14 cellular contexts compared by ENCODE assay signal in the genomic region with DNA sequence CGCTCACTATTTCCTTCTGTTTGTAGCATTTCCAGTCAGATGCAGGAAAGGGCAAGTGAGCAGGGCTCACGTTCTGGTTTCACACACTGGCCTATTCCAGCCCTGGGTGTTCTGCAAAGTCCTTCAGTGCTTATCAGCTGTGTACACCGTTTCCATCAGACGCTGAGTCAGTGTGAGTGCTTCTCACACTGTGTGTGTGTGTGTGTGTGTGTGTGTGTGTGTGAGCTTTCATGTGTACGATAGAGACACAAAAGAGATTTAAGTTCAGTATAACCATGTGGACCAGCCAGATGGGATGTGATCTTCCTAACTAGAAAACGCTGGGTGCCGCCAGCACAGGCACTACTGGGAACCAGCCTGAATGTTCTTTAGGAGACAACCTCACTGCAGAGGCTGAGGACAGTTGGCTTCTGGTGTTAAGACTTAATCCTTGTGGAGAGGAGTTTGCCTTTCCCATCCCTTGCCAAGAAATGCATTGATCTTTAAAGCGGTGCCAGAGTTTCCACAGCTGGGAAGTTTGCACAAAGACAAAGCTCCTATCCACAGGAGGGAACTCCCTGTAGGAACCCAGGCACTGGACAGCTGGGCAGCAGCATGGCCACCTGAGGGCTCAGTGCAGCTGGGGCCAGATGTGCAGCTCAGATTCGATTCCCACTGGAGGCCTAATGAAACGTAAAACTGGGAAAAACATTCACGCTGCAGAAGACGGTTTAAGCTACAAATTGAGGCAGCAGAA. TPM values are rescaled to one million over a fixed set of nuclear protein-coding genes. Genes with fewer than 3 reads are reported as not detected.
DNase-seq lines count a peak whose midpoint lies in the region; ATAC-seq and TF ChIP-seq lines count a peak whose summit lies in the region.
"Had no signal": no experiment of that assay in that cellular context is flagged by ENCODE, and none has a peak within 500 bp of the region (broad histone marks: within the 10 kb centered on the region; RNA-seq: fewer than 3 reads in every experiment).

No MANE protein-coding gene starts in this region.

- H3K4me1 ChIP-seq in liver (ENCODE audit: control insufficient read depth in 4 of 4, insufficient read depth in 4 of 4, low read length in 3 of 4): peaks cover 0 to 13% (median 4%) of the 10 kb centered on the region in 4 donors

- peak in 1 of 2 donors; percentile 31 for TF ChIP-seq RAD21 in liver (IDR thresholded peaks at IDR 0.05)

- no peaks in the 10 kb centered on the region for H3K9me3 Mint-ChIP-seq in CD4-positive, alpha-beta T cell
- H3K9me3 Mint-ChIP-seq: dendritic cell treated with granulocyte-macrophage colony-stimulating factor and Interleukin-4, amounts not matched to agents 40 ng/mL and 50 ng/mL, for 4 days; nephron progenitor cell; T-helper 1 cell treated with Interleukin-12 subunit alpha and Interleukin-12 subunit beta and Interleukin-4 antibody, amounts not matched to agents 30 μg/mL and 1 μg/mL, for 36 hours had no signal

- WGBS in liver: 47% methylated on average over 12 of the region's 12 CpGs

- intact Hi-C loops in CD4-positive, alpha-beta T cell (cut with DNase I, micrococcal nuclease): loop anchor here (5.0 to 10.0 kb wide), 3 partner anchors 628 to 1331 kb away; a partner anchor contains a TSS
- intact Hi-C loops in posterior vena cava (cut with DNase I): loop anchor here in 1 of 2 donors (5.0 kb wide), 1 partner anchor 238 kb away; no protein-coding TSS in a partner anchor

- peaks cover 16% of the 10 kb centered on the region for H3K4me1 Mint-ChIP-seq in CD4-positive, alpha-beta T cell (ENCODE audit: low read depth)

- H3K27ac Mint-ChIP-seq in CD4-positive, alpha-beta T cell: no peak overlapping the region
- H3K27ac Mint-ChIP-seq: dendritic cell treated with granulocyte-macrophage colony-stimulating factor and Interleukin-4, amounts not matched to agents 40 ng/mL and 50 ng/mL, for 4 days; nephron progenitor cell; T-helper 1 cell treated with Interleukin-12 subunit alpha and Interleukin-12 subunit beta and Interleukin-4 antibody, amounts not matched to agents 30 μg/mL and 1 μg/mL, for 36 hours had no signal

- no peak overlapping the region for H3K27ac ChIP-seq in liver (ENCODE audit: low read depth in 1 of 2, low read length in 2 of 2)
- no peak overlapping the region for H3K27ac ChIP-seq in CD4-positive, alpha-beta T cell (ENCODE audit: low read depth, low read length)
- H3K27ac ChIP-seq: thoracic aorta had no signal

- H3K4me3 Mint-ChIP-seq in CD4-positive, alpha-beta T cell: no peak overlapping the region
- H3K4me3 Mint-ChIP-seq: dendritic cell treated with granulocyte-macrophage colony-stimulating factor and Interleukin-4, amounts not matched to agents 40 ng/mL and 50 ng/mL, for 4 days; nephron progenitor cell; T-helper 1 cell treated with Interleukin-12 subunit alpha and Interleukin-12 subunit beta and Interleukin-4 antibody, amounts not matched to agents 30 μg/mL and 1 μg/mL, for 36 hours had no signal

- no peaks in the 10 kb centered on the region for H3K27me3 ChIP-seq in liver (ENCODE audit: control insufficient read depth in 4 of 4, insufficient read depth in 4 of 4, low read length in 3 of 4)
- peaks cover 5% of the 10 kb centered on the region for H3K27me3 ChIP-seq in CD4-positive, alpha-beta T cell (ENCODE audit: control insufficient read depth, insufficient read depth, low read length)

- H3K36me3 Mint-ChIP-seq in CD4-positive, alpha-beta T cell (ENCODE audit: low read depth): peaks cover 6% of the 10 kb centered on the region

- CTCF ChIA-PET in CD4-positive, alpha-beta T cell (lab: Charles Lee): interaction anchor here (1.0 to 1.5 kb wide), 4 partner anchors 84 to 247 kb away, joined by 3 to 4 read pairs (median 3); no protein-coding TSS in a partner anchor

- H3K36me3 ChIP-seq in liver (ENCODE audit: control insufficient read depth in 4 of 4, insufficient read depth in 3 of 4, low read depth in 1 of 4, low read length in 3 of 4): no peaks in the 10 kb centered on the region
- H3K36me3 ChIP-seq: thoracic aorta had no signal

- H3K27me3 Mint-ChIP-seq in CD4-positive, alpha-beta T cell: peaks cover 20% of the 10 kb centered on the region

- no peak for TF ChIP-seq CTCF in cardiac fibroblast (IDR thresholded peaks at IDR 0.05; ENCODE audit: low read depth, low read length)
- TF ChIP-seq CTCF in liver (IDR thresholded peaks at IDR 0.05; ENCODE audit: low read depth, low read length, missing input control): no peak
- TF ChIP-seq CTCF in CD4-positive, alpha-beta T cell (IDR thresholded peaks at IDR 0.05): no peak

- POLR2A ChIA-PET in CD4-positive, alpha-beta T cell (lab: Charles Lee): no interaction called here

- DNase-seq in DMS79 treated with DMSO at 0.1 percent for 48 hours (lab: John Stamatoyannopoulos, UW): peak; percentile 21
- peak; percentile 54 for DNase-seq in NCI-H2227 (lab: John Stamatoyannopoulos, UW; ENCODE audit: unreplicated experiment)
- DNase-seq in cardiac fibroblast (ENCODE audit: low read depth in 2 of 2): peak; percentile 80 to 91
- DNase-seq in CD4-positive, alpha-beta T cell: no peak
- no peak for DNase-seq in posterior vena cava (ENCODE audit: low spot score)
- DNase-seq in stimulated activated CD4-positive, alpha-beta T cell treated with anti-CD3 and anti-CD28 coated beads, Interleukin-4, amount 100 ng/mL, for 24 hours: no peak
- DNase-seq: KG1, NCI-H774, nephron progenitor cell had no signal

- no peaks in the 10 kb centered on the region for H3K9me3 ChIP-seq in liver (ENCODE audit: control insufficient read depth in 4 of 4, low read length in 3 of 4)
- H3K9me3 ChIP-seq in CD4-positive, alpha-beta T cell (ENCODE audit: control insufficient read depth, low read length): no peaks in the 10 kb centered on the region
- H3K9me3 ChIP-seq: thoracic aorta had no signal

- no peak for ATAC-seq in HG03460 (IDR thresholded peaks at IDR 0.05; ENCODE audit: unreplicated experiment)
- ATAC-seq in CD4-positive, alpha-beta T cell (ENCODE audit: poor library complexity): no peak

- H3K4me3 ChIP-seq in cardiac fibroblast (replicated peaks in 1 of 2; ENCODE audit: low read depth in 2 of 2, low read length in 2 of 2) (no peak overlapping the region), liver (ENCODE audit: low read depth in 1 of 3, low read length in 3 of 3) (no peak overlapping the region)
- H3K4me3 ChIP-seq: thoracic aorta had no signal

- no peak overlapping the region for H3K9ac ChIP-seq in liver (ENCODE audit: low read depth in 1 of 2, low read length in 2 of 2)

TF ChIP-seq in liver, 16 proteins besides CTCF, POLR2A, EP300 and RAD21:
- TF ChIP-seq FOXA1 (IDR thresholded peaks at IDR 0.05) (no peak), NR2F2 (IDR thresholded peaks at IDR 0.05) (peak; percentile 19)
- TF ChIP-seq, protein P1, sequence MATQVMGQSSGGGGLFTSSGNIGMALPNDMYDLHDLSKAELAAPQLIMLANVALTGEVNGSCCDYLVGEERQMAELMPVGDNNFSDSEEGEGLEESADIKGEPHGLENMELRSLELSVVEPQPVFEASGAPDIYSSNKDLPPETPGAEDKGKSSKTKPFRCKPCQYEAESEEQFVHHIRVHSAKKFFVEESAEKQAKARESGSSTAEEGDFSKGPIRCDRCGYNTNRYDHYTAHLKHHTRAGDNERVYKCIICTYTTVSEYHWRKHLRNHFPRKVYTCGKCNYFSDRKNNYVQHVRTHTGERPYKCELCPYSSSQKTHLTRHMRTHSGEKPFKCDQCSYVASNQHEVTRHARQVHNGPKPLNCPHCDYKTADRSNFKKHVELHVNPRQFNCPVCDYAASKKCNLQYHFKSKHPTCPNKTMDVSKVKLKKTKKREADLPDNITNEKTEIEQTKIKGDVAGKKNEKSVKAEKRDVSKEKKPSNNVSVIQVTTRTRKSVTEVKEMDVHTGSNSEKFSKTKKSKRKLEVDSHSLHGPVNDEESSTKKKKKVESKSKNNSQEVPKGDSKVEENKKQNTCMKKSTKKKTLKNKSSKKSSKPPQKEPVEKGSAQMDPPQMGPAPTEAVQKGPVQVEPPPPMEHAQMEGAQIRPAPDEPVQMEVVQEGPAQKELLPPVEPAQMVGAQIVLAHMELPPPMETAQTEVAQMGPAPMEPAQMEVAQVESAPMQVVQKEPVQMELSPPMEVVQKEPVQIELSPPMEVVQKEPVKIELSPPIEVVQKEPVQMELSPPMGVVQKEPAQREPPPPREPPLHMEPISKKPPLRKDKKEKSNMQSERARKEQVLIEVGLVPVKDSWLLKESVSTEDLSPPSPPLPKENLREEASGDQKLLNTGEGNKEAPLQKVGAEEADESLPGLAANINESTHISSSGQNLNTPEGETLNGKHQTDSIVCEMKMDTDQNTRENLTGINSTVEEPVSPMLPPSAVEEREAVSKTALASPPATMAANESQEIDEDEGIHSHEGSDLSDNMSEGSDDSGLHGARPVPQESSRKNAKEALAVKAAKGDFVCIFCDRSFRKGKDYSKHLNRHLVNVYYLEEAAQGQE (IDR thresholded peaks at IDR 0.05): no peak

RNA-seq across cellular contexts. Expression of a gene that starts 3.9 kb away (rescaled TPM):
- 10 to 100 TPM in 1 of 2 donors, 1 to 10 TPM in 1; 9.5 to 12.3 TPM for total RNA-seq in liver
- 1 to 10 TPM; 1.4 to 3.7 TPM for polyA plus RNA-seq in liver
- 1 to 10 TPM; 5.8 to 6.7 TPM for total RNA-seq in CD4-positive, alpha-beta T cell
- 10 to 100 TPM; 48.6 to 57.3 TPM for total RNA-seq in posterior vena cava

RNA-seq across cellular contexts. Expression of a gene that starts 21.5 kb away (rescaled TPM):
- total RNA-seq in liver (10 to 100 TPM; 25.8 to 66.4 TPM), posterior vena cava (10 to 100 TPM; 67.4 to 76.7 TPM)
- 10 to 100 TPM; 65.2 to 71.1 TPM for polyA plus RNA-seq in liver
- total RNA-seq in CD4-positive, alpha-beta T cell: 10 to 100 TPM; 41.7 to 48.5 TPM

RNA-seq across cellular contexts. Expression of a gene that starts 39.3 kb away (rescaled TPM):
- total RNA-seq in liver (10 to 100 TPM; 12.7 to 15.0 TPM), posterior vena cava (10 to 100 TPM; 33.6 to 38.2 TPM)
- 10 to 100 TPM; 21.0 to 31.7 TPM for polyA plus RNA-seq in liver
- 100 to 1,000 TPM; 214 to 222 TPM for total RNA-seq in CD4-positive, alpha-beta T cell

Comparison
In these comparisons a context has a peak if more than half of its experiments do, and no peak if none do; other contexts are left out.
1. DNase-seq: peak in DMS79 treated with DMSO at 0.1 percent for 48 hours (single experiment), NCI-H2227 (single experiment) and cardiac fibroblast (2 of 2); none in CD4-positive, alpha-beta T cell (0 of 10), posterior vena cava (single experiment) and stimulated activated CD4-positive, alpha-beta T cell treated with anti-CD3 and anti-CD28 coated beads, Interleukin-4, amount 100 ng/mL, for 24 hours (single experiment).
2. RNA of a gene that starts 39.3 kb away (total RNA-seq): 214 to 222 TPM in CD4-positive, alpha-beta T cell; 33.6 to 38.2 TPM in posterior vena cava and 12.7 to 15.0 TPM in liver; every median in the first group is over 4 times any median in the second.